In the genomic region with DNA sequence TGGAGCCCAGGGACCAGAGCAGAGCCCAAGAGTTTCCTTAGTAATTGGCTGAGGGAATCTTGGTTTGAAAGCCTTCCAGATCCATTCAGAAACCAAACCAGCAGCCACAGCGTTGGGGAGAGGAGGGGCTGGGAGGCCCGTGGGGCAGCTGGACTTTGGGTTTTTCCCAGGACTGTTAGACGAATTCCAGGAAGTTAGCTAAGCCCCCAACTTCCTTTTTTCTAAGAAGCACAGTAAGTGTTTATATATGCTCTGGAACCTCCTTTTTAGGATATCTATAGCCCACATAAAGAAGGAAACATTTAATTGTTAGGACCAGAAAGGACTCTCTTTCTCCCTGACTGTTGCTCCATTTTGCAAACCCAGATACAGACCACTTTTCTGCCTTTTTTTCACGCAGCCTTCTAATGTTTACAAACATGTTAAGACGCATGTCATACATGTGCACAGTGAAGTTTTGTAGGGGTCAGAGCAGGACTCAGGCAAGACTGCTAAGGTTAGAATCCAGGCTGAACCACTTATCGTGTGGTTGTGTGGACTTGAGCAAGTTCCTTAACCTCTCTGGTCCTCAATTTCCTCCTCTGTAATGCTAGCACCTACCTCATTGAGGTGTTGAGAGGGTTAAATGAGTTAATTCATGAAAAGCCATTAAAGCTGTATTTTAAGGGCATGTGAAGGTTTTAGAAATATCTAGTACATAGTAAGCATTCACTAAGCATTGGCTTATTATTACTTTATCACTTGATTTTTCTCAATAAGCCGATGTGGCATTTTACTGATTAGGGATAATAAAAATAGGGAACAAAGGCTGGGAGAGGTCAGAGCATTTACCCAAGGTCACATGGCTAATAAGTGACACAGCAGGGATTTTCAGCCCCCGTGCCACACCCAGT, we compare ENCODE assay signal across 11 cellular contexts. TPM values are rescaled to one million over a fixed set of nuclear protein-coding genes. Genes with fewer than 3 reads are reported as not detected.
A peak's percentile ranks its signal among the peaks of the same experiment; 100 is the strongest.
DNase-seq lines count a peak whose midpoint lies in the region; ATAC-seq, FAIRE-seq and TF ChIP-seq lines count a peak whose summit lies in the region.
"Had no signal": no experiment of that assay in that cellular context is flagged by ENCODE, and none has a peak within 500 bp of the region (broad histone marks: within the 10 kb centered on the region; RNA-seq: fewer than 3 reads in every experiment).

No MANE protein-coding gene starts in this region.

- no peak for TF ChIP-seq POLR2A in upper lobe of left lung (IDR thresholded peaks at IDR 0.05)

- peak overlapping the region; percentile 17 for H3K27ac Mint-ChIP-seq in activated T-cell treated with anti-CD3 and anti-CD28 coated beads, Interleukin-2, amount 50 U/mL, for 72 hours
- peak overlapping the region; percentile 58 for H3K27ac Mint-ChIP-seq in astrocyte (ENCODE audit: unreplicated experiment)
- H3K27ac Mint-ChIP-seq: endodermal cell, naive B cell had no signal

- H3K4me1 Mint-ChIP-seq in activated T-cell treated with anti-CD3 and anti-CD28 coated beads, Interleukin-2, amount 50 U/mL, for 72 hours (ENCODE audit: low read depth) = peaks cover 8% of the 10 kb centered on the region
- peaks cover 19% of the 10 kb centered on the region for H3K4me1 Mint-ChIP-seq in astrocyte (ENCODE audit: low read depth, unreplicated experiment)
- H3K4me1 Mint-ChIP-seq: naive B cell had no signal

- TF ChIP-seq CTCF in astrocyte (IDR thresholded peaks at IDR 0.05; ENCODE audit: insufficient read depth, low read depth, low read length) = no peak
- TF ChIP-seq CTCF in upper lobe of left lung (IDR thresholded peaks at IDR 0.05) = no peak
- no peak for TF ChIP-seq CTCF in coronary artery (IDR thresholded peaks at IDR 0.05)

- H3K27me3 ChIP-seq in astrocyte (ENCODE audit: insufficient read depth, low read length) (no peaks in the 10 kb centered on the region), upper lobe of left lung (no peaks in the 10 kb centered on the region)

- H3K36me3 ChIP-seq in astrocyte (ENCODE audit: insufficient read depth, low read length) = no peaks in the 10 kb centered on the region
- H3K36me3 ChIP-seq in upper lobe of left lung = no peaks in the 10 kb centered on the region

- no peak overlapping the region for H3K27ac ChIP-seq in astrocyte (ENCODE audit: low read depth, low read length)
- H3K27ac ChIP-seq in upper lobe of left lung = peak overlapping the region; percentile 9 to 51 (median 22)
- H3K27ac ChIP-seq in coronary artery = no peak overlapping the region
- H3K27ac ChIP-seq: KMS-11 had no signal

- no peaks in the 10 kb centered on the region for H3K27me3 Mint-ChIP-seq in activated T-cell treated with anti-CD3 and anti-CD28 coated beads, Interleukin-2, amount 50 U/mL, for 72 hours (ENCODE audit: low read depth)
- H3K27me3 Mint-ChIP-seq in astrocyte (ENCODE audit: low read depth, unreplicated experiment) = peaks cover 9% of the 10 kb centered on the region
- H3K27me3 Mint-ChIP-seq: naive B cell had no signal

- H2AFZ ChIP-seq in astrocyte (ENCODE audit: low read depth, low read length) = peak overlapping the region; percentile 9

- peak overlapping the region; percentile 13 for H3K9ac ChIP-seq in astrocyte (ENCODE audit: low read length)
- H3K9ac ChIP-seq: KMS-11 had no signal

- TF ChIP-seq EP300 in upper lobe of left lung (IDR thresholded peaks at IDR 0.05) = no peak

- H3K79me2 ChIP-seq in astrocyte (ENCODE audit: insufficient read depth, low read length) = no peaks in the 10 kb centered on the region

- no peaks in the 10 kb centered on the region for H4K20me1 ChIP-seq in astrocyte (ENCODE audit: insufficient read depth, low read length)

- no peaks in the 10 kb centered on the region for H3K36me3 Mint-ChIP-seq in activated T-cell treated with anti-CD3 and anti-CD28 coated beads, Interleukin-2, amount 50 U/mL, for 72 hours (ENCODE audit: insufficient read depth in 2 of 2)
- peaks cover 24% of the 10 kb centered on the region for H3K36me3 Mint-ChIP-seq in astrocyte (ENCODE audit: low read depth, unreplicated experiment)
- H3K36me3 Mint-ChIP-seq: naive B cell had no signal

- no peak for DNase-seq in activated T-cell treated with anti-CD3 and anti-CD28 coated beads, Interleukin-2, amount 50 U/mL, for 72 hours
- no peak for DNase-seq in activated T-cell treated with anti-CD3 and anti-CD28 coated beads, Interleukin-2, amount 50 U/mL, for 48 hours
- DNase-seq in astrocyte (ENCODE audit: low read depth) (peak; percentile 83), left kidney (ENCODE audit: low read depth, low spot score) (peak; percentile 63), upper lobe of left lung (peak in 1 of 2 donors; percentile 43), coronary artery (ENCODE audit: low spot score) (no peak), NCI-H128 (lab: John Stamatoyannopoulos, UW; ENCODE audit: unreplicated experiment) (no peak), NCI-H2081 (lab: John Stamatoyannopoulos, UW) (no peak)
- DNase-seq: endodermal cell, naive B cell had no signal

- no peak for ATAC-seq in activated T-cell treated with anti-CD3 and anti-CD28 coated beads, Interleukin-2, amount 50 U/mL, for 72 hours (replicated peaks in 1 of 2)
- peak; percentile 13 to 53 for ATAC-seq in upper lobe of left lung (ENCODE audit: low FRiP score in 2 of 2)

- H3K4me2 ChIP-seq in astrocyte (ENCODE audit: low read length) = peak overlapping the region; percentile 44
- H3K4me2 ChIP-seq: KMS-11 had no signal

- peaks cover 18% of the 10 kb centered on the region for H3K4me1 ChIP-seq in astrocyte (ENCODE audit: insufficient read depth, low read length)
- H3K4me1 ChIP-seq in upper lobe of left lung = peaks cover 18 to 22% (median 22%) of the 10 kb centered on the region in 4 donors

- H3K9me3 ChIP-seq in astrocyte (ENCODE audit: insufficient read depth, low read depth, low read length) = no peaks in the 10 kb centered on the region
- no peaks in the 10 kb centered on the region for H3K9me3 ChIP-seq in upper lobe of left lung

- H3K4me3 Mint-ChIP-seq in activated T-cell treated with anti-CD3 and anti-CD28 coated beads, Interleukin-2, amount 50 U/mL, for 72 hours = no peak overlapping the region
- H3K4me3 Mint-ChIP-seq in astrocyte (ENCODE audit: unreplicated experiment) = no peak overlapping the region
- H3K4me3 Mint-ChIP-seq: endodermal cell, naive B cell had no signal

- H3K9me3 Mint-ChIP-seq in activated T-cell treated with anti-CD3 and anti-CD28 coated beads, Interleukin-2, amount 50 U/mL, for 72 hours = no peaks in the 10 kb centered on the region
- H3K9me3 Mint-ChIP-seq in astrocyte (ENCODE audit: unreplicated experiment) = peaks cover 2% of the 10 kb centered on the region

- no peak overlapping the region for H3K4me3 ChIP-seq in astrocyte (ENCODE audit: insufficient read depth, low read depth, low read length)
- H3K4me3 ChIP-seq in upper lobe of left lung = no peak overlapping the region
- no peak overlapping the region for H3K4me3 ChIP-seq in coronary artery

- 20 to 24% methylated on average over 8 of the region's 8 CpGs for WGBS in upper lobe of left lung, 2 donors

- FAIRE-seq in astrocyte (lab: Jason Lieb, UNC) = peak; percentile 37

RNA-seq across cellular contexts. Expression of a gene that starts 42.4 kb away (rescaled TPM):
- total RNA-seq in activated T-cell treated with anti-CD3 and anti-CD28 coated beads, Interleukin-2, amount 50 U/mL, for 72 hours = not detected
- total RNA-seq in astrocyte (not detected in 2 replicates), upper lobe of left lung (not detected)
- total RNA-seq: endodermal cell had no signal

Comparison
In these comparisons a context has a peak if more than half of its experiments do, and no peak if none do; other contexts are left out.
1. ATAC-seq: peak in upper lobe of left lung (2 of 2); none in activated T-cell treated with anti-CD3 and anti-CD28 coated beads, Interleukin-2, amount 50 U/mL, for 72 hours (0 of 2).
2. DNase-seq: peak in astrocyte (single experiment) and left kidney (single experiment); none in activated T-cell treated with anti-CD3 and anti-CD28 coated beads, Interleukin-2, amount 50 U/mL, for 72 hours (0 of 2), activated T-cell treated with anti-CD3 and anti-CD28 coated beads, Interleukin-2, amount 50 U/mL, for 48 hours (0 of 2), coronary artery (single experiment), NCI-H128 (single experiment) and NCI-H2081 (0 of 2).
3. H3K27ac ChIP-seq: peak in upper lobe of left lung (4 of 4); none in astrocyte (single experiment) and coronary artery (0 of 2).